In genomic region chr5:34022131-34022705, GRCh38 we compare ENCODE assay signal across 1 cellular context.
TF ChIP-seq lines count a peak whose summit lies in the region.

No MANE protein-coding gene starts in this region.

TF ChIP-seq in WTC11, 78 proteins besides CTCF, POLR2A, EP300 and RAD21 (continued from another document):
- no peak for TF ChIP-seq AFF4 (CRISPR knock-in tag; IDR thresholded peaks at IDR 0.05; ENCODE audit: borderline replicate concordance)
- no peak for TF ChIP-seq JUN (CRISPR knock-in tag; IDR thresholded peaks at IDR 0.05)
- no peak for TF ChIP-seq CBFB (CRISPR knock-in tag; IDR thresholded peaks at IDR 0.05; ENCODE audit: low read depth)
- TF ChIP-seq ZNF425 (CRISPR knock-in tag; conservative IDR thresholded peaks at IDR 0.05): no peak
- no peak for TF ChIP-seq MYBL2 (CRISPR knock-in tag; IDR thresholded peaks at IDR 0.05)
- no peak for TF ChIP-seq SOX15 (CRISPR knock-in tag; IDR thresholded peaks at IDR 0.05)
TF ChIP-seq in WTC11: peak in this region for 0.
